11 cellular contexts compared by ENCODE assay signal in the genomic region with DNA sequence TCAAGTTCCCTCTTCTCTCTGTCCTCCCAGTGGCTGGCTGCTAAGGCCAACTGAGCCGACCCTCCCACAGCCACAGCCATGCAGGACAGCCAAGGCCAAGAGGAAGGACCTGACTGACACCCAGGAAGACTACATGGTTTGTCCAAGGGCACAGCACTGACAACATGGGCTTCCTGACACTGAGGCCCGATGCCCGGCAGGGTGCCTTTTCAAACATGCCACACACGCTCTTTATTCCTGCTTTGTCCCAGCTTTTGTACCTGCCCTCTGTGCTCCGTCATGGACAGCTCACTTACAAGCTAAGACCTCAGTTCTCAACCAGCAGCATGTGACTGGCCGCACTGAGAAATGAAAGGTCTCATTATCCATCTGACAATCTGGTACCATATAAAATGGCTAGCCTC. TPM values are rescaled to one million over a fixed set of nuclear protein-coding genes. Genes with fewer than 3 reads are reported as not detected.
DNase-seq lines count a peak whose midpoint lies in the region; ATAC-seq and TF ChIP-seq lines count a peak whose summit lies in the region.
"Had no signal": no experiment of that assay in that cellular context is flagged by ENCODE, and none has a peak within 500 bp of the region (broad histone marks: within the 10 kb centered on the region; RNA-seq: fewer than 3 reads in every experiment).

No MANE protein-coding gene starts in this region.

- intact Hi-C loops in prostate gland (cut with DNase I): no loop called here

- no peak for DNase-seq in CD4-positive, CD25-positive, alpha-beta regulatory T cell
- DNase-seq in cardiac muscle cell (ENCODE audit: low read depth in 1 of 2, low spot score in 1 of 2) (no peak), progenitor cell of endocrine pancreas (ENCODE audit: low spot score, unreplicated experiment) (no peak), NCI-H1048 (lab: John Stamatoyannopoulos, UW) (no peak), prostate gland (ENCODE audit: low spot score) (no peak), activated gamma-delta T cell treated with Interleukin-2 at 50 U/mL for 16 hours (no peak)
- DNase-seq: COR-L47 had no signal

- peaks cover 0 to 2% (median 0%) of the 10 kb centered on the region in 7 donors for H3K9me3 Mint-ChIP-seq in CD4-positive, CD25-positive, alpha-beta regulatory T cell
- H3K9me3 Mint-ChIP-seq in progenitor cell of endocrine pancreas (ENCODE audit: low read depth): peaks cover 15% of the 10 kb centered on the region
- H3K9me3 Mint-ChIP-seq: activated naive CD4-positive, alpha-beta T cell treated with anti-CD3 and anti-CD28 coated beads for 36 hours had no signal

- no peaks in the 10 kb centered on the region for H3K27me3 ChIP-seq in CD4-positive, CD25-positive, alpha-beta regulatory T cell (ENCODE audit: control insufficient read depth, insufficient read depth, low read length)
- H3K27me3 ChIP-seq in cardiac muscle cell (no peaks in the 10 kb centered on the region), prostate gland (replicated peaks; ENCODE audit: insufficient read depth) (no peaks in the 10 kb centered on the region)

- peak overlapping the region in 2 of 3 donors; percentile 53 to 94 for H3K27ac Mint-ChIP-seq in CD4-positive, CD25-positive, alpha-beta regulatory T cell
- H3K27ac Mint-ChIP-seq in progenitor cell of endocrine pancreas: peak overlapping the region; percentile 95
- H3K27ac Mint-ChIP-seq: activated naive CD4-positive, alpha-beta T cell treated with anti-CD3 and anti-CD28 coated beads for 36 hours had no signal

- ATAC-seq in CD4-positive, CD25-positive, alpha-beta regulatory T cell (ENCODE audit: low read depth in 2 of 2): no peak
- no peak; the same call in 2 of the 3 replicates for ATAC-seq in SK-N-SH treated with all-trans-retinoic acid at 6 μM for 48 hours
- no peak for ATAC-seq in HG02938 (IDR thresholded peaks at IDR 0.05; ENCODE audit: unreplicated experiment)

- TF ChIP-seq POLR2A in prostate gland (IDR thresholded peaks at IDR 0.05): no peak

- H3K4me3 ChIP-seq in CD4-positive, CD25-positive, alpha-beta regulatory T cell (ENCODE audit: low read depth, low read length): no peak overlapping the region
- H3K4me3 ChIP-seq in cardiac muscle cell: no peak overlapping the region
- no peak overlapping the region for H3K4me3 ChIP-seq in prostate gland
- H3K4me3 ChIP-seq: lung had no signal

- TF ChIP-seq CTCF in cardiac muscle cell (IDR thresholded peaks at IDR 0.05; ENCODE audit: low read depth, low read length): no peak
- no peak for TF ChIP-seq CTCF in progenitor cell of endocrine pancreas (IDR thresholded peaks at IDR 0.05; ENCODE audit: unreplicated experiment)
- TF ChIP-seq CTCF in prostate gland (IDR thresholded peaks at IDR 0.05): no peak

- H3K4me1 Mint-ChIP-seq in CD4-positive, CD25-positive, alpha-beta regulatory T cell: peaks cover 12 to 37% (median 23%) of the 10 kb centered on the region in 4 donors
- H3K4me1 Mint-ChIP-seq in progenitor cell of endocrine pancreas (ENCODE audit: low read depth): peaks cover 35% of the 10 kb centered on the region

- no peaks in the 10 kb centered on the region for H3K9me3 ChIP-seq in CD4-positive, CD25-positive, alpha-beta regulatory T cell (ENCODE audit: control insufficient read depth in 2 of 2, low read length in 2 of 2)
- H3K9me3 ChIP-seq in cardiac muscle cell (ENCODE audit: low read depth): no peaks in the 10 kb centered on the region
- no peaks in the 10 kb centered on the region for H3K9me3 ChIP-seq in prostate gland

- H3K36me3 ChIP-seq in CD4-positive, CD25-positive, alpha-beta regulatory T cell (ENCODE audit: control insufficient read depth, insufficient read depth, low read length): peaks cover 15% of the 10 kb centered on the region
- no peaks in the 10 kb centered on the region for H3K36me3 ChIP-seq in cardiac muscle cell
- no peaks in the 10 kb centered on the region for H3K36me3 ChIP-seq in prostate gland

- H3K27ac ChIP-seq in CD4-positive, CD25-positive, alpha-beta regulatory T cell (ENCODE audit: insufficient read depth, low read length, poor library complexity, severe bottlenecking): no peak overlapping the region
- H3K27ac ChIP-seq in cardiac muscle cell (peak overlapping the region; percentile 76), prostate gland (peak overlapping the region in 1 of 2 donors; percentile 61)

- H3K4me1 ChIP-seq in CD4-positive, CD25-positive, alpha-beta regulatory T cell (ENCODE audit: control insufficient read depth, insufficient read depth, low read length, poor library complexity, severe bottlenecking): no peaks in the 10 kb centered on the region
- H3K4me1 ChIP-seq in cardiac muscle cell (ENCODE audit: low read depth) (peaks cover 36% of the 10 kb centered on the region), prostate gland (replicated peaks) (peaks cover 11% of the 10 kb centered on the region)

- H3K36me3 Mint-ChIP-seq in CD4-positive, CD25-positive, alpha-beta regulatory T cell: peaks cover 27% of the 10 kb centered on the region
- peaks cover 21% of the 10 kb centered on the region for H3K36me3 Mint-ChIP-seq in progenitor cell of endocrine pancreas (ENCODE audit: insufficient read depth)

- 80% methylated on average over 6 of the region's 6 CpGs for WGBS in prostate gland

- H3K27me3 Mint-ChIP-seq in CD4-positive, CD25-positive, alpha-beta regulatory T cell: no peaks in the 10 kb centered on the region
- H3K27me3 Mint-ChIP-seq in progenitor cell of endocrine pancreas: no peaks in the 10 kb centered on the region

- no peak overlapping the region for H3K4me3 Mint-ChIP-seq in CD4-positive, CD25-positive, alpha-beta regulatory T cell
- H3K4me3 Mint-ChIP-seq in progenitor cell of endocrine pancreas (ENCODE audit: low read depth): no peak overlapping the region
- H3K4me3 Mint-ChIP-seq: activated naive CD4-positive, alpha-beta T cell treated with anti-CD3 and anti-CD28 coated beads for 36 hours had no signal

TF ChIP-seq in SK-N-SH treated with all-trans-retinoic acid at 6 μM for 48 hours, 23 proteins besides CTCF, POLR2A, EP300 and RAD21:
- TF ChIP-seq ESRRG (CRISPR knock-in tag; IDR thresholded peaks at IDR 0.05) (0 out of 2 replicates have a peak, but pooled peaks have one; percentile 19), CSRNP3 (CRISPR knock-in tag; IDR thresholded peaks at IDR 0.05) (no peak)
TF ChIP-seq in SK-N-SH treated with all-trans-retinoic acid at 6 μM for 48 hours: peak in this region for 1.

RNA-seq across cellular contexts. Expression of gene TEX2, which starts 45.8 kb away (rescaled TPM):
- 9.3 TPM for total RNA-seq in CD4-positive, CD25-positive, alpha-beta regulatory T cell
- 1 to 10 TPM; 6.0 to 6.8 (median 6.1) TPM for polyA plus RNA-seq in CD4-positive, CD25-positive, alpha-beta regulatory T cell
- total RNA-seq in cardiac muscle cell (17.5 and 23.5 TPM in 2 replicates), progenitor cell of endocrine pancreas (30.2 and 31.5 TPM in 2 replicates), prostate gland (10 to 100 TPM; 31.3 to 43.8 TPM)
- polyA plus RNA-seq in cardiac muscle cell: 17.9 and 18.7 TPM in 2 replicates
